ENCODE assay signal across 8 cellular contexts in the genomic region with DNA sequence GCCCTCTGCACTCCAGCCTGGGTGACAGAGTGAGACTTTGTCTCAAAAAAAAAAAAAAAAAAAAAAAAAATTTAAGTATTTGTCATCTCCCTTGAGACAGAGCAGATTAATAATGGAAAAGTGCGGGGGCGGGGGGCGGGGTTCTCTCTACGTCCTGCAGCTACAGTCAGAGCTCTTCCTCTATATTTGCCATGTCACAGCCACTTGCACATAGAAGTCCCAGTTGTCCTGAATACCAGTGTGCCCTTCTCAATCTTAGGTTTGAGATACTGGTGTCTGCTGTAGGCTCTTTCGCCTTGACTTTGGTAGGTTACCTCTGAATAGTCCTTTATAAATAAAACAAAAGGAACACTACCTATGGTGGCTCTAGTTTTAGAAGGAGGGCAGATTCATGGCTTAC.
DNase-seq lines count a peak whose midpoint lies in the region; ATAC-seq and TF ChIP-seq lines count a peak whose summit lies in the region.

No MANE protein-coding gene starts in this region.

- no peak for TF ChIP-seq EP300 in transverse colon (IDR thresholded peaks at IDR 0.05; ENCODE audit: low read depth)

- no peak overlapping the region for H4K8ac ChIP-seq in mesendoderm (ENCODE audit: low read depth, low read length)

- H3K27ac ChIP-seq in brain microvascular endothelial cell = peak overlapping the region; percentile 72
- no peak overlapping the region for H3K27ac ChIP-seq in mesendoderm (ENCODE audit: low read depth, low read length)
- peak overlapping the region in 2 of 4 donors; percentile 2 to 20 for H3K27ac ChIP-seq in transverse colon

- ATAC-seq in HG02884 (IDR thresholded peaks at IDR 0.05; ENCODE audit: unreplicated experiment) = peak; percentile 46

- no peaks in the 10 kb centered on the region for H3K79me1 ChIP-seq in mesendoderm (ENCODE audit: low read length)

- H3K18ac ChIP-seq in mesendoderm (ENCODE audit: low read length) = no peak overlapping the region

- no peak overlapping the region for H3K4me2 ChIP-seq in mesendoderm (ENCODE audit: low read length)

- H3K27me3 ChIP-seq in brain microvascular endothelial cell (replicated peaks) (no peaks in the 10 kb centered on the region), mesendoderm (ENCODE audit: insufficient read depth, low read length, poor library complexity) (no peaks in the 10 kb centered on the region), transverse colon (no peaks in the 10 kb centered on the region)

- no peak overlapping the region for H3K23ac ChIP-seq in mesendoderm (ENCODE audit: low read length)

- no peak overlapping the region for H2BK120ac ChIP-seq in mesendoderm (ENCODE audit: low read depth, low read length)

- in situ Hi-C loops in brain microvascular endothelial cell (cut with HindIII; ENCODE audit: low pct_ligation_motif_present, low sequenced_read_pairs) (no loop called here), transverse colon (cut with MboI; ENCODE audit: low pct_ligation_motif_present in 1 of 4, low pct_unique_long_range_greater_than_20kb in 1 of 4, low sequenced_read_pairs in 3 of 4) (no loop called here)

- no peaks in the 10 kb centered on the region for H3K9me3 ChIP-seq in transverse colon

- H2BK5ac ChIP-seq in mesendoderm (ENCODE audit: low read length) = no peak overlapping the region

- H3K4me3 ChIP-seq in brain microvascular endothelial cell (ENCODE audit: low read depth, low read length) = no peak overlapping the region
- H3K4me3 ChIP-seq in mesendoderm (ENCODE audit: low read length) = no peak overlapping the region
- H3K4me3 ChIP-seq in transverse colon = no peak overlapping the region

- TF ChIP-seq POLR2A in transverse colon (IDR thresholded peaks at IDR 0.05) = no peak

- no peak overlapping the region for H3K9ac ChIP-seq in mesendoderm (ENCODE audit: low read length)

- H3K79me2 ChIP-seq in mesendoderm (ENCODE audit: control insufficient read depth, insufficient read depth, low read length) = no peaks in the 10 kb centered on the region

- H3K36me3 ChIP-seq in brain microvascular endothelial cell (replicated peaks) = no peaks in the 10 kb centered on the region
- H3K36me3 ChIP-seq in mesendoderm (ENCODE audit: control insufficient read depth, insufficient read depth, low read length) = no peaks in the 10 kb centered on the region
- no peaks in the 10 kb centered on the region for H3K36me3 ChIP-seq in transverse colon

- H3K4me1 ChIP-seq in mesendoderm (ENCODE audit: control insufficient read depth, low read depth, low read length) (peaks cover 3% of the 10 kb centered on the region), transverse colon (peaks cover 0 to 36% (median 15%) of the 10 kb centered on the region in 4 donors)

- H4K5ac ChIP-seq in mesendoderm (ENCODE audit: low read length) = no peak overlapping the region

- TF ChIP-seq CTCF in brain microvascular endothelial cell (IDR thresholded peaks at IDR 0.05; ENCODE audit: low read depth, low read length, missing control alignments) = no peak
- TF ChIP-seq CTCF in transverse colon (IDR thresholded peaks at IDR 0.05) = no peak

- intact Hi-C loops in transverse colon (cut with DNase I; ENCODE audit: low total_unique reads) = no loop called here

- DNase-seq in COLO829 (ENCODE audit: low spot score) = peak; percentile 64
- no peak for DNase-seq in brain microvascular endothelial cell
- no peak for DNase-seq in mesendoderm
- no peak for DNase-seq in SKM-1 treated with dmso at 0.1 percent for 144 hours (lab: John Stamatoyannopoulos, UW; ENCODE audit: unreplicated experiment)
- DNase-seq in transverse colon = no peak
- DNase-seq in NCI-H1417 (lab: John Stamatoyannopoulos, UW) = no peak
- no peak for DNase-seq in cerebellar nuclear complex (lab: John Stamatoyannopoulos, UW)

- H3K56ac ChIP-seq in mesendoderm (ENCODE audit: low read length) = peak overlapping the region; percentile 2

- no CpG with 5 or more reads among the region's 5 CpGs for WGBS in mesendoderm (ENCODE audit: extremely low coverage, insufficient coverage, low lambda C conversion rate)
- whole genome bisulfite sequencing in transverse colon (ENCODE audit: low coverage in 1 of 2), 2 donors = 55 to 65% methylated on average over 5 of the region's 5 CpGs

- H2BK15ac ChIP-seq in mesendoderm (replicated peaks; ENCODE audit: low read depth) = no peak overlapping the region

- no peak overlapping the region for H3K4ac ChIP-seq in mesendoderm (ENCODE audit: low read depth, low read length)

- no peak overlapping the region for H2AK5ac ChIP-seq in mesendoderm (ENCODE audit: low read length)
